In the genomic region with DNA sequence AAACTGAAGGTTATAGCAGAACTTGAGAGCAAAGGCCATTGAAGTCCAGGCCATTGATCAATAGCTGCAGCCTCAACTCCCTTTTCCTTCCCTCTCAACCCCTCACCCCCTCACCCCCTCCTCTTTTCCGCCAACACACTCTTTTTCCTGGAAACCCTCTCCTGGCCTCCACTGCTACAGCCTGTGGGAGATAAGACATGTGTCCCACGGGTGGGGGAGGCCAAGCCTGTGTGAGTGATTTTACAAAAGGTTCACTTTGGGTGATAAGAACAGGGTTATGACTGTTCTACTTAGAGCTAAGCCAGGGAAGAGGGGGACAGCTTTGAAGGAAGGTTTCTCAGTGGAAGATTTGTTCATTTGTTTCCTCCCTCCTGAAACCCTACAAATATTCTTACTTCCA, we compare ENCODE assay signal across 26 cellular contexts. TPM values are rescaled to one million over a fixed set of nuclear protein-coding genes. Genes with fewer than 3 reads are reported as not detected.
"Had no signal": no experiment of that assay in that cellular context is flagged by ENCODE, and none has a peak within 500 bp of the region (broad histone marks: within the 10 kb centered on the region; RNA-seq: fewer than 3 reads in every experiment).

No MANE protein-coding gene starts in this region.

- H3K4me1 ChIP-seq: gastrocnemius medialis, psoas muscle, testis, tibial nerve, upper lobe of right lung had no signal

- DNase-seq: cortex of kidney; dorsolateral prefrontal cortex; effector memory CD4-positive, alpha-beta T cell; gastrocnemius medialis; heart right ventricle; hypothalamus; left ventricle myocardium inferior; mesenchymal stem cell; midbrain; psoas muscle; retina; stimulated activated CD4-positive, alpha-beta T cell treated with anti-CD3 and anti-CD28 coated beads, Interleukin-2, amount 100 ng/mL, for 24 hours; stimulated activated CD4-positive, alpha-beta T cell treated with anti-CD3 and anti-CD28 coated beads, Interleukin-4, amount 100 ng/mL, for 4 hours; stimulated activated naive B cell treated with anti-CD40 and anti-IgM and Interleukin-4, amounts not matched to agents 10 μg/mL and 1 μg/mL and 100 μg/mL, for 72 hours; stimulated activated naive CD8-positive, alpha-beta T cell treated with anti-CD3 and anti-CD28 coated beads, Interleukin-15, amount 100 ng/mL, for 72 hours; testis; upper lobe of right lung had no signal

- ATAC-seq: esophagus mucosa; gastrocnemius medialis; heart right ventricle; psoas muscle; sciatic nerve; stimulated activated naive B cell treated with anti-CD40 and anti-IgM and Interleukin-4, amounts not matched to agents 10 μg/mL and 1 μg/mL and 100 μg/mL, for 72 hours; stimulated activated naive CD8-positive, alpha-beta T cell treated with anti-CD3 and anti-CD28 coated beads, Interleukin-15, amount 100 ng/mL, for 72 hours; upper lobe of right lung had no signal

- H3K27ac ChIP-seq: dorsolateral prefrontal cortex, gastrocnemius medialis, heart right ventricle, left ventricle myocardium inferior, psoas muscle, testis, tibial nerve, upper lobe of right lung had no signal

- H3K9me3 ChIP-seq: gastrocnemius medialis, heart right ventricle, left ventricle myocardium inferior, psoas muscle, testis, tibial nerve, upper lobe of right lung had no signal

- H3K36me3 ChIP-seq: gastrocnemius medialis, heart right ventricle, left ventricle myocardium inferior, tibial nerve, upper lobe of right lung had no signal

- FAIRE-seq: endometrium, islet of Langerhans had no signal

- H3K27me3 ChIP-seq: gastrocnemius medialis, testis had no signal

- H3K4me3 ChIP-seq: dorsolateral prefrontal cortex, gastrocnemius medialis, heart right ventricle, left ventricle myocardium inferior, lung, psoas muscle, testis, tibial nerve, upper lobe of right lung had no signal

RNA-seq across cellular contexts. Expression of gene FGF23, which starts 9.2 kb away (rescaled TPM):
- total RNA-seq: dorsolateral prefrontal cortex, esophagus mucosa, fibroblast of villous mesenchyme, gastrocnemius medialis, left ventricle myocardium inferior, lung, omental fat pad, psoas muscle, sciatic nerve, testis, tibial nerve, upper lobe of right lung had no signal
- polyA plus RNA-seq: psoas muscle had no signal

RNA-seq across cellular contexts. Expression of gene FGF6, which starts 57.0 kb away (rescaled TPM):
- total RNA-seq: dorsolateral prefrontal cortex, esophagus mucosa, fibroblast of villous mesenchyme, heart right ventricle, left ventricle myocardium inferior, lung, omental fat pad, sciatic nerve, subcutaneous adipose tissue, testis, tibial nerve, upper lobe of right lung had no signal
- polyA plus RNA-seq: heart right ventricle, lung had no signal
